Comparison of ENCODE assay signal across 8 cellular contexts in genomic region chr15:89356634-89357298, GRCh38. TPM values are rescaled to one million over a fixed set of nuclear protein-coding genes. Genes with fewer than 3 reads are reported as not detected.
DNase-seq lines count a peak whose midpoint lies in the region; ATAC-seq, FAIRE-seq and TF ChIP-seq lines count a peak whose summit lies in the region.

No MANE protein-coding gene starts in this region.

- dilution Hi-C loops in IMR-90 (cut with HindIII; ENCODE audit: low sequenced_read_pairs, unreplicated experiment) = no loop called here

- H3K4me1 ChIP-seq in IMR-90 (ENCODE audit: control insufficient read depth, insufficient read depth, low read length) = no peaks in the 10 kb centered on the region
- H3K4me1 ChIP-seq in HepG2 (ENCODE audit: insufficient read depth, low read length) = peaks cover 7% of the 10 kb centered on the region
- H3K4me1 ChIP-seq in thyroid gland = peaks cover 7 to 8% of the 10 kb centered on the region in 2 donors

- peaks cover 5% of the 10 kb centered on the region for H3K4me1 Mint-ChIP-seq in activated T-helper 2 cell treated with anti-CD3 and anti-CD28 coated beads, Interferon-gamma antibody, Interleukin-2, Interleukin-4, amounts not matched to agents 10 μg/mL and 5 μg/mL and 100 μg/mL, durations not matched to agents 14 hours and 24 hours and 36 hours (ENCODE audit: low read depth)

- H4K8ac ChIP-seq in IMR-90 (ENCODE audit: low read depth in 2 of 2, low read length in 2 of 2) = no peak overlapping the region

- peaks cover 61% of the 10 kb centered on the region for H3K27me3 Mint-ChIP-seq in activated T-helper 2 cell treated with anti-CD3 and anti-CD28 coated beads, Interferon-gamma antibody, Interleukin-2, Interleukin-4, amounts not matched to agents 10 μg/mL and 5 μg/mL and 100 μg/mL, durations not matched to agents 14 hours and 24 hours and 36 hours (ENCODE audit: low read depth)

- peak; percentile 39 for TF ChIP-seq CTCF in IMR-90 (conservative IDR thresholded peaks at IDR 0.05; ENCODE audit: low read depth, low read length)
- TF ChIP-seq CTCF in HepG2 (CRISPR knock-in tag; IDR thresholded peaks at IDR 0.05) = peak; percentile 52
- peak in 1 of 6 experiments; percentile 18 for TF ChIP-seq CTCF in thyroid gland (IDR thresholded peaks at IDR 0.05)

- DNase-seq in D341Med (ENCODE audit: low spot score) = peak; percentile 75
- DNase-seq in IMR-90 = no peak
- DNase-seq in SW480 (ENCODE audit: low spot score) = peak; percentile 28
- no peak for DNase-seq in HepG2 (ENCODE audit: low spot score)
- DNase-seq in thyroid gland = no peak
- no peak for DNase-seq in amniotic stem cell (lab: John Stamatoyannopoulos, UW)
- no peak for DNase-seq in activated T-helper 2 cell treated with anti-CD3 and anti-CD28 coated beads, Interferon-gamma antibody, Interleukin-2, Interleukin-4, amounts not matched to agents 10 μg/mL and 5 μg/mL and 100 μg/mL, durations not matched to agents 14 hours and 24 hours and 36 hours (ENCODE audit: low spot score)

- H2BK15ac ChIP-seq in IMR-90 (ENCODE audit: low read depth, low read length) = no peak overlapping the region

- H3K9me1 ChIP-seq in IMR-90 (ENCODE audit: insufficient read depth, low read length) = no peaks in the 10 kb centered on the region

- H3K9ac ChIP-seq in IMR-90 (ENCODE audit: low read depth, low read length) (no peak overlapping the region), HepG2 (ENCODE audit: insufficient read depth, low read depth, low read length) (no peak overlapping the region)

- TF ChIP-seq RAD21 in IMR-90 (IDR thresholded peaks at IDR 0.05; ENCODE audit: low read length) = 0 out of 2 replicates have a peak, but pooled peaks have one; percentile 9
- no peak for TF ChIP-seq RAD21 in HepG2 (CRISPR knock-in tag; IDR thresholded peaks at IDR 0.05)

- H2AK9ac ChIP-seq in IMR-90 (replicated peaks; ENCODE audit: low read depth, low read length, poor library complexity) = no peak overlapping the region

- in situ Hi-C loops in IMR-90 (cut with MboI; ENCODE audit: low sequenced_read_pairs) (no loop called here), HepG2 (cut with HindIII; ENCODE audit: extremely low pct_ligation_motif_present, low pct_unique_long_range_greater_than_20kb) (loop anchor here (5.0 kb wide), 2 partner anchors 76 to 116 kb away; no protein-coding TSS in a partner anchor)

- H3K27ac Mint-ChIP-seq in activated T-helper 2 cell treated with anti-CD3 and anti-CD28 coated beads, Interferon-gamma antibody, Interleukin-2, Interleukin-4, amounts not matched to agents 10 μg/mL and 5 μg/mL and 100 μg/mL, durations not matched to agents 14 hours and 24 hours and 36 hours = no peak overlapping the region

- H2AK5ac ChIP-seq in IMR-90 (ENCODE audit: low read depth, low read length) = no peak overlapping the region

- H3K9me3 Mint-ChIP-seq in activated T-helper 2 cell treated with anti-CD3 and anti-CD28 coated beads, Interferon-gamma antibody, Interleukin-2, Interleukin-4, amounts not matched to agents 10 μg/mL and 5 μg/mL and 100 μg/mL, durations not matched to agents 14 hours and 24 hours and 36 hours = no peaks in the 10 kb centered on the region

- H3K27ac ChIP-seq in IMR-90 (ENCODE audit: insufficient read depth, low read length) = no peak overlapping the region
- no peak overlapping the region for H3K27ac ChIP-seq in HepG2 (ENCODE audit: extremely low read length, insufficient read depth, low read length)
- no peak overlapping the region for H3K27ac ChIP-seq in thyroid gland

- H3K14ac ChIP-seq in IMR-90 (replicated peaks; ENCODE audit: low read depth, low read length) = no peak overlapping the region

- no peak overlapping the region for H3K4me3 Mint-ChIP-seq in activated T-helper 2 cell treated with anti-CD3 and anti-CD28 coated beads, Interferon-gamma antibody, Interleukin-2, Interleukin-4, amounts not matched to agents 10 μg/mL and 5 μg/mL and 100 μg/mL, durations not matched to agents 14 hours and 24 hours and 36 hours (ENCODE audit: low read depth)

- H3K27me3 ChIP-seq in IMR-90 (ENCODE audit: control insufficient read depth, insufficient read depth, low read length) (peaks cover 69% of the 10 kb centered on the region), HepG2 (ENCODE audit: control insufficient read depth in 1 of 2, insufficient read depth in 2 of 2, low read length in 2 of 2) (peaks cover 5 to 71% of the 10 kb centered on the region in 2 experiments), thyroid gland (peaks cover 13% of the 10 kb centered on the region)

- no TSS peak for BruUV-seq in IMR-90 (replicated peaks; lab: Mats Ljungman, UMichigan)
- no TSS peak for BruUV-seq in HepG2 (replicated peaks; lab: Mats Ljungman, UMichigan)

- no peaks in the 10 kb centered on the region for H3K36me3 Mint-ChIP-seq in activated T-helper 2 cell treated with anti-CD3 and anti-CD28 coated beads, Interferon-gamma antibody, Interleukin-2, Interleukin-4, amounts not matched to agents 10 μg/mL and 5 μg/mL and 100 μg/mL, durations not matched to agents 14 hours and 24 hours and 36 hours (ENCODE audit: low read depth)

- no peak overlapping the region for H4K5ac ChIP-seq in IMR-90 (ENCODE audit: low read depth, low read length)

- H3K36me3 ChIP-seq in IMR-90 (ENCODE audit: control insufficient read depth, insufficient read depth, low read length) (no peaks in the 10 kb centered on the region), HepG2 (replicated peaks in 1 of 2; ENCODE audit: control insufficient read depth in 1 of 2, insufficient read depth in 2 of 2, low read length in 2 of 2) (no peaks in the 10 kb centered on the region), thyroid gland (no peaks in the 10 kb centered on the region)

- TF ChIP-seq EP300 in HepG2 (IDR thresholded peaks at IDR 0.05; ENCODE audit: low read depth in 2 of 2, low read length in 2 of 2) (no peak), HepG2 (CRISPR knock-in tag; IDR thresholded peaks at IDR 0.05; ENCODE audit: borderline replicate concordance) (no peak)

- H3K4me2 ChIP-seq in IMR-90 (ENCODE audit: low read depth, low read length) = no peak overlapping the region
- no peak overlapping the region for H3K4me2 ChIP-seq in HepG2 (ENCODE audit: low read depth, low read length)

- no peak overlapping the region for H4K91ac ChIP-seq in IMR-90 (ENCODE audit: insufficient read depth, low read depth, low read length)

- H2BK120ac ChIP-seq in IMR-90 (ENCODE audit: low read depth, low read length) = no peak overlapping the region

- FAIRE-seq in HepG2 (lab: Jason Lieb, UNC) = peak; percentile 15

- POLR2A ChIA-PET in IMR-90 (lab: Charles Lee; ENCODE audit: unreplicated experiment) = no interaction called here
- POLR2A ChIA-PET in HepG2 (lab: Yijun Ruan, JAX) = no interaction called here

- H2BK5ac ChIP-seq in IMR-90 (ENCODE audit: low read depth, low read length, poor library complexity, severe bottlenecking) = no peak overlapping the region

- H3K4me3 ChIP-seq in IMR-90 (ENCODE audit: insufficient read depth, low read depth, low read length) (no peak overlapping the region), HepG2 (replicated peaks in 1 of 3; ENCODE audit: insufficient read depth in 1 of 3, low read depth in 2 of 3, low read length in 3 of 3) (no peak overlapping the region), thyroid gland (replicated peaks in 1 of 3) (no peak overlapping the region)

- ATAC-seq in IMR-90 (ENCODE audit: low read depth) (no peak), HepG2 (no peak), HG03196 (IDR thresholded peaks at IDR 0.05; ENCODE audit: unreplicated experiment) (no peak)

- TF ChIP-seq POLR2A in IMR-90 (IDR thresholded peaks at IDR 0.05; ENCODE audit: low read depth, low read length) = no peak
- TF ChIP-seq POLR2A in HepG2 (IDR thresholded peaks at IDR 0.05; ENCODE audit: insufficient read depth in 1 of 2, low read depth in 2 of 2, low read length in 2 of 2) = no peak
- no peak for TF ChIP-seq POLR2A in thyroid gland (IDR thresholded peaks at IDR 0.05)

- 0 out of 2 replicates have a peak, but pooled peaks cover 2% of the 10 kb centered on the region for H4K20me1 ChIP-seq in IMR-90 (ENCODE audit: insufficient read depth, low read length)
- H4K20me1 ChIP-seq in HepG2 (ENCODE audit: insufficient read depth, low read length) = peaks cover 4% of the 10 kb centered on the region

- no peak overlapping the region for H2BK20ac ChIP-seq in IMR-90 (ENCODE audit: low read depth, low read length)

- H3K9me3 ChIP-seq in IMR-90 (ENCODE audit: control insufficient read depth, insufficient read depth, low read length) (no peaks in the 10 kb centered on the region), HepG2 (ENCODE audit: low read length) (no peaks in the 10 kb centered on the region), thyroid gland (no peaks in the 10 kb centered on the region)

- WGBS in IMR-90 (ENCODE audit: extremely low coverage in 2 of 2, insufficient read length in 1 of 2), 2 experiments = 28% methylated on average over 9 of the region's 13 CpGs; no CpG with 5 or more reads in 1 of the 2 experiments
- 4% methylated on average over 12 of the region's 13 CpGs for WGBS in HepG2 (ENCODE audit: low lambda C conversion rate)
- 33 to 34% methylated on average over 13 of the region's 13 CpGs for WGBS in thyroid gland, 2 donors

- H3K79me2 ChIP-seq in HepG2 (ENCODE audit: insufficient read depth, low read length) = no peaks in the 10 kb centered on the region

- no peaks in the 10 kb centered on the region for H3K79me1 ChIP-seq in IMR-90 (ENCODE audit: low read depth in 1 of 2, low read length in 2 of 2)

- H3K23ac ChIP-seq in IMR-90 (ENCODE audit: low read depth, low read length) = no peak overlapping the region

- intact Hi-C loops in IMR-90 (cut with micrococcal nuclease) (no loop called here), HepG2 (cut with micrococcal nuclease; ENCODE audit: unreplicated experiment) (loop anchor here (5.0 kb wide), 1 partner anchor 61 kb away; no protein-coding TSS in a partner anchor), thyroid gland (cut with DNase I) (no loop called here)
- intact Hi-C loops in activated T-helper 2 cell treated with anti-CD3 and anti-CD28 coated beads, Interferon-gamma antibody, Interleukin-2, Interleukin-4, amounts not matched to agents 10 μg/mL and 5 μg/mL and 100 μg/mL, durations not matched to agents 14 hours and 24 hours and 36 hours (cut with micrococcal nuclease) = no loop called here

- CTCF ChIA-PET in IMR-90 (lab: Yijun Ruan, JAX) (interaction anchor here (0.9 to 2.6 kb wide), 7 partner anchors 8 to 116 kb away, joined by 3 to 6 read pairs (median 4); no protein-coding TSS in a partner anchor), HepG2 (lab: Yijun Ruan, JAX; ENCODE audit: low intra/inter-chr PET ratio, low total read pairs) (interaction anchor here (0.7 to 3.5 kb wide), 2 partner anchors 73 to 74 kb away, joined by 4 to 45 read pairs; no protein-coding TSS in a partner anchor)

- H2AFZ ChIP-seq in IMR-90 (replicated peaks; ENCODE audit: low read length, poor library complexity) = no peak overlapping the region
- H2AFZ ChIP-seq in HepG2 (ENCODE audit: low read length) = no peak overlapping the region

- H3K4ac ChIP-seq in IMR-90 (ENCODE audit: low read depth, low read length) = no peak overlapping the region

- H3K18ac ChIP-seq in IMR-90 (ENCODE audit: low read depth, low read length) = no peak overlapping the region

- no peak overlapping the region for H3K56ac ChIP-seq in IMR-90 (ENCODE audit: extremely low read depth, insufficient read depth, low read length)

RNA-seq across cellular contexts. Expression of gene POLG, which starts 22.1 kb away (rescaled TPM):
- total RNA-seq in IMR-90 (2012; rRNA removed) (18.3 and 19.9 TPM in 2 replicates), HepG2 (2016; rRNA removed; fragmentation: Illumina TruSeq; extraction: Trizol) (19.1 and 35.5 TPM in 2 replicates), thyroid gland (10 to 100 TPM; 31.2 to 78.8 (median 61.0) TPM)
- polyA plus RNA-seq in IMR-90 (2012; rRNA removed) (30.3 and 30.6 TPM in 2 replicates), HepG2 (2011; rRNA removed) (25.7 and 26.6 TPM in 2 replicates)
- 19.3 and 22.4 TPM in 2 replicates for polyA plus RNA-seq in IMR-90 (2012; cell fraction: cytosol; rRNA removed)
- polyA plus RNA-seq in IMR-90 (2012; cell fraction: nucleus; rRNA removed; ENCODE audit: low replicate concordance) = 164 and 186 TPM in 2 replicates
- total RNA-seq in HepG2 (2016; cell fraction: cytosol; rRNA removed; fragmentation: Illumina TruSeq; extraction: Trizol; ENCODE audit: low read depth) = 6.9 and 8.0 TPM in 2 replicates
- total RNA-seq in HepG2 (2016; cell fraction: insoluble cytoplasmic fraction; rRNA removed; fragmentation: Illumina TruSeq; extraction: Trizol) = 16.0 and 36.6 TPM in 2 replicates
- total RNA-seq in HepG2 (2016; cell fraction: membrane; rRNA removed; fragmentation: Illumina TruSeq; extraction: Trizol) = 11.4 and 21.6 TPM in 2 replicates
- total RNA-seq in HepG2 (2016; cell fraction: nucleus; rRNA removed; fragmentation: Illumina TruSeq; extraction: Trizol) = 38.6 and 60.2 TPM in 2 replicates
- 13.7 and 15.2 TPM in 2 replicates for polyA plus RNA-seq in HepG2 (2011; cell fraction: cytosol; rRNA removed)
- polyA plus RNA-seq in HepG2 (2011; cell fraction: nucleus; rRNA removed) = 142 and 145 TPM in 2 replicates
- polyA plus RNA-seq in HepG2 (2012) = 28.3 and 36.3 TPM in 2 replicates
- 3.7 and 4.1 TPM in 2 replicates for polyA plus RNA-seq in HepG2 (2016; cell fraction: cytosol; fragmentation: Illumina TruSeq; extraction: Trizol; ENCODE audit: low read depth)
- polyA plus RNA-seq in HepG2 (2016; cell fraction: insoluble cytoplasmic fraction; fragmentation: Illumina TruSeq; extraction: Trizol; ENCODE audit: low read depth) = 16.4 and 17.4 TPM in 2 replicates
- 6.7 and 7.3 TPM in 2 replicates for polyA plus RNA-seq in HepG2 (2016; cell fraction: membrane; fragmentation: Illumina TruSeq; extraction: Trizol; ENCODE audit: low read depth)
- 82.0 and 91.8 TPM in 2 replicates for polyA plus RNA-seq in HepG2 (2016; cell fraction: nucleus; fragmentation: Illumina TruSeq; extraction: Trizol; ENCODE audit: insufficient read depth, low read depth)
- 52.1 and 71.8 TPM in 2 replicates for polyA minus RNA-seq in HepG2 (2011; rRNA and poly(A)+ RNA removed; ENCODE audit: low replicate concordance)
- polyA minus RNA-seq in HepG2 (2011; cell fraction: cytosol; rRNA and poly(A)+ RNA removed) = 13.2 and 24.3 TPM in 2 replicates
- polyA minus RNA-seq in HepG2 (2011; cell fraction: nucleus; rRNA and poly(A)+ RNA removed) = 84.7 and 98.0 TPM in 2 replicates
- 124 and 131 TPM in 2 replicates for total RNA-seq in activated T-helper 2 cell treated with anti-CD3 and anti-CD28 coated beads, Interferon-gamma antibody, Interleukin-2, Interleukin-4, amounts not matched to agents 10 μg/mL and 5 μg/mL and 100 μg/mL, durations not matched to agents 14 hours and 24 hours and 36 hours

Comparison
In these comparisons a context has a peak if more than half of its experiments do, and no peak if none do; other contexts are left out.
1. DNase-seq: peak in D341Med (single experiment) and SW480 (single experiment); none in IMR-90 (single experiment), HepG2 (single experiment), thyroid gland (0 of 2), amniotic stem cell (single experiment) and activated T-helper 2 cell treated with anti-CD3 and anti-CD28 coated beads, Interferon-gamma antibody, Interleukin-2, Interleukin-4, amounts not matched to agents 10 μg/mL and 5 μg/mL and 100 μg/mL, durations not matched to agents 14 hours and 24 hours and 36 hours (single experiment).